Comparison of ENCODE assay signal across 20 cellular contexts in the genomic region with DNA sequence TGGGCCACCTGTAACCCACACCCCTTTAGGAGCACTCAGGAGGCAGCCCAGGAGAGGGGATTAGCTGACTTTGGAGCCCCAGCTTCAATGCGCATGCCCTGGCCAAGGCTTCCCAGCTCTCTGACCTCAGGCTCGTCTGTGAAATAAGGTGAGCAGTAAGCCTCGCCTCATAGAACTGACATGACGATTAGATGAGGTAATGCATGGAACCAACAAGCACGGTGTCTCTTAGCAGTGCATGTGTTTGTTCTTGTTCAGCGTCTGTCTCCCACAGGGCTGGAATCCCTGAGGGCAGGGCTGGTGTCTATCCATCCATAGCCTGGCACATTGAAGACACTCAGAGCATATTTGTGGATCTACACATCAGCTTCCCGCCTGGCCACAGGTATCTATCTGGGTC.
DNase-seq lines count a peak whose midpoint lies in the region; ATAC-seq and TF ChIP-seq lines count a peak whose summit lies in the region.
"Had no signal": no experiment of that assay in that cellular context is flagged by ENCODE, and none has a peak within 500 bp of the region (broad histone marks: within the 10 kb centered on the region; RNA-seq: fewer than 3 reads in every experiment).

No MANE protein-coding gene starts in this region.

- DNase-seq in NCI-H748 (lab: John Stamatoyannopoulos, UW; ENCODE audit: unreplicated experiment) (peak; percentile 28), NCI-H748 treated with DMSO at 0.1 percent for 48 hours (lab: John Stamatoyannopoulos, UW) (no peak), amniotic epithelial cell (ENCODE audit: low read depth) (peak; percentile 75), kidney epithelial cell (ENCODE audit: low read depth) (peak; percentile 84), vagina (ENCODE audit: extremely low spot score in 2 of 2) (peak; percentile 37 to 72), esophagus muscularis mucosa (ENCODE audit: extremely low spot score) (no peak), HEK293T (ENCODE audit: extremely low spot score) (no peak)
- DNase-seq: activated CD4-positive, alpha-beta T cell treated with anti-CD3 and anti-CD28 coated beads for 36 hours; activated effector memory CD4-positive, alpha-beta T cell treated with anti-CD3 and anti-CD28 coated beads, Interleukin-2, amount 50 U/mL, for 16 hours; amniotic stem cell; cerebellar nuclear complex; lower lobe of right lung; naive thymus-derived CD8-positive, alpha-beta T cell; NCI-H1694 treated with DMSO at 0.1 percent for 48 hours; NCI-H774 had no signal

- CTCF ChIA-PET in HEK293T (lab: Yijun Ruan, JAX): no interaction called here

- no peak for ATAC-seq in GM18502 (IDR thresholded peaks at IDR 0.05; ENCODE audit: poor library complexity, unreplicated experiment)
- ATAC-seq: activated CD4-positive, alpha-beta T cell treated with anti-CD3 and anti-CD28 coated beads for 36 hours; gastroesophageal sphincter; lower lobe of right lung; naive thymus-derived CD8-positive, alpha-beta T cell; Panc1; SK-N-SH treated with all-trans-retinoic acid at 6 μM for 48 hours; stimulated activated effector memory CD8-positive, alpha-beta T cell treated with anti-CD3 and anti-CD28 coated beads, Interleukin-12 subunit alpha, Interleukin-12 subunit beta, amount 100 ng/mL, for 72 hours had no signal

- H3K27ac ChIP-seq in vagina: no peak overlapping the region
- no peak overlapping the region for H3K27ac ChIP-seq in esophagus muscularis mucosa (replicated peaks in 1 of 4)
- H3K27ac ChIP-seq: gastroesophageal sphincter, lower lobe of right lung had no signal

- H3K27me3 ChIP-seq in kidney epithelial cell (ENCODE audit: control insufficient read depth, insufficient read depth, low read length) (peaks cover 10% of the 10 kb centered on the region), vagina (no peaks in the 10 kb centered on the region), esophagus muscularis mucosa (peaks cover 0 to 13% (median 0%) of the 10 kb centered on the region in 4 donors)

- H3K4me1 ChIP-seq in vagina (no peaks in the 10 kb centered on the region), esophagus muscularis mucosa (peaks cover 0 to 8% (median 4%) of the 10 kb centered on the region in 4 donors)
- H3K4me1 ChIP-seq: lower lobe of right lung had no signal

- no peak overlapping the region for H3K4me3 ChIP-seq in kidney epithelial cell (ENCODE audit: low read depth, low read length)
- H3K4me3 ChIP-seq in vagina: no peak overlapping the region
- no peak overlapping the region for H3K4me3 ChIP-seq in esophagus muscularis mucosa
- H3K4me3 ChIP-seq: gastroesophageal sphincter, lower lobe of right lung had no signal

- no peak for TF ChIP-seq EP300 in esophagus muscularis mucosa (IDR thresholded peaks at IDR 0.05)

- H3K36me3 ChIP-seq in kidney epithelial cell (ENCODE audit: control insufficient read depth, insufficient read depth, low read length) (no peaks in the 10 kb centered on the region), vagina (no peaks in the 10 kb centered on the region), esophagus muscularis mucosa (no peaks in the 10 kb centered on the region)
- H3K36me3 ChIP-seq: gastroesophageal sphincter, lower lobe of right lung had no signal

- intact Hi-C loops in vagina (cut with DNase I) (no loop called here), esophagus muscularis mucosa (cut with DNase I) (no loop called here)

- POLR2A ChIA-PET in HEK293T (lab: Yijun Ruan, JAX): no interaction called here

- TF ChIP-seq CTCF in kidney epithelial cell (IDR thresholded peaks at IDR 0.05; ENCODE audit: insufficient read depth, low read length, poor library complexity, severe bottlenecking) (no peak), vagina (IDR thresholded peaks at IDR 0.05) (no peak), esophagus muscularis mucosa (IDR thresholded peaks at IDR 0.05) (no peak)

- TF ChIP-seq POLR2A in vagina (IDR thresholded peaks at IDR 0.05) (no peak), esophagus muscularis mucosa (IDR thresholded peaks at IDR 0.05; ENCODE audit: low read depth) (no peak)

- WGBS in esophagus muscularis mucosa: 79% methylated on average over 7 of the region's 7 CpGs

- H3K9me3 ChIP-seq in vagina (no peaks in the 10 kb centered on the region), esophagus muscularis mucosa (no peaks in the 10 kb centered on the region)
- H3K9me3 ChIP-seq: gastroesophageal sphincter, lower lobe of right lung had no signal

TF ChIP-seq in HEK293T, 16 proteins besides CTCF, POLR2A, EP300 and RAD21:
- TF ChIP-seq HDGF (IDR thresholded peaks at IDR 0.05; ENCODE audit: borderline replicate concordance): no peak
- TF ChIP-seq FOXA1 (IDR thresholded peaks at IDR 0.05): no peak
- no peak for TF ChIP-seq TARDBP (IDR thresholded peaks at IDR 0.05)
- no peak for TF ChIP-seq LEF1 (IDR thresholded peaks at IDR 0.05; ENCODE audit: borderline replicate concordance)
- TF ChIP-seq CTBP1 (IDR thresholded peaks at IDR 0.05; ENCODE audit: borderline replicate concordance): no peak
- TF ChIP-seq ZNF384 (IDR thresholded peaks at IDR 0.05): no peak
- no peak for TF ChIP-seq SUZ12 (IDR thresholded peaks at IDR 0.05)
- no peak for TF ChIP-seq ARNT (IDR thresholded peaks at IDR 0.05)
- TF ChIP-seq, protein P1, sequence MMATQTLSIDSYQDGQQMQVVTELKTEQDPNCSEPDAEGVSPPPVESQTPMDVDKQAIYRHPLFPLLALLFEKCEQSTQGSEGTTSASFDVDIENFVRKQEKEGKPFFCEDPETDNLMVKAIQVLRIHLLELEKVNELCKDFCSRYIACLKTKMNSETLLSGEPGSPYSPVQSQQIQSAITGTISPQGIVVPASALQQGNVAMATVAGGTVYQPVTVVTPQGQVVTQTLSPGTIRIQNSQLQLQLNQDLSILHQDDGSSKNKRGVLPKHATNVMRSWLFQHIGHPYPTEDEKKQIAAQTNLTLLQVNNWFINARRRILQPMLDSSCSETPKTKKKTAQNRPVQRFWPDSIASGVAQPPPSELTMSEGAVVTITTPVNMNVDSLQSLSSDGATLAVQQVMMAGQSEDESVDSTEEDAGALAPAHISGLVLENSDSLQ (IDR thresholded peaks at IDR 0.05): no peak
- no peak for TF ChIP-seq BHLHE40 (IDR thresholded peaks at IDR 0.05; ENCODE audit: borderline replicate concordance)
- no peak for TF ChIP-seq ELF4 (IDR thresholded peaks at IDR 0.05)
- no peak for TF ChIP-seq FOXK2 (IDR thresholded peaks at IDR 0.05)
- no peak for TF ChIP-seq NFRKB (IDR thresholded peaks at IDR 0.05)
- TF ChIP-seq L3MBTL2 (conservative IDR thresholded peaks at IDR 0.05): no peak
- TF ChIP-seq SP1 (IDR thresholded peaks at IDR 0.05): no peak

Comparison
In these comparisons a context has a peak if more than half of its experiments do, and no peak if none do; other contexts are left out.
1. DNase-seq: peak in NCI-H748 (single experiment), amniotic epithelial cell (single experiment), kidney epithelial cell (single experiment) and vagina (2 of 2); none in NCI-H748 treated with DMSO at 0.1 percent for 48 hours (single experiment), esophagus muscularis mucosa (single experiment) and HEK293T (single experiment).